Comparison of ENCODE assay signal across 12 cellular contexts in the genomic region with DNA sequence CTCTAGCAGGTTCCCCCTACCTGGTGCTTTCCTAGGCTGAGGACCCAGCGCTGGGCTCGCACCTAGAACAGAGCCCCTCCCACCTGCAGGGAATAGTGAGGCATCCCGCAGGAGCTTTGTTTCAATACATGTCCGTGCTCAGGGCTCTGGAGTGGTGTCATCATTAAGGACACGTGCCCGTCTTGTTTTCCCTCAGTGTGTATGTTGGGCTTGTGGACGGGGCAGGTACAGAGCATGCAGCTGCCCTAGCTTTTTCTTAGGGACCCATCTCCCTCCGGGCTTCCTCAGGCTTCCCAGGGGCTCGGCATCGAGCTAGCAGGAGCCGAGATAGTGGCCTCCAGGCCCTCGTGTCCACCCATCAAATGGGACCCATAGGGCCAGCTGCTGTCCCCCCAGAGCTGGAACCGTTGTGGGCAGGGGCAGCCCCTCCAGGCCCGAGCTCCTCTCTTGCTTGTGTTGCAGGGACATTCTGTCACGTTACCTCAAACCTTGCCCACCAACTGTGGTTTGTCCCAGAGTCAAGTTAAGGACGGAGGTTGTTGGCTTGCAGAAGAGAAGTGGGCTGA. TPM values are rescaled to one million over a fixed set of nuclear protein-coding genes. Genes with fewer than 3 reads are reported as not detected.
A peak's percentile ranks its signal among the peaks of the same experiment; 100 is the strongest.
DNase-seq lines count a peak whose midpoint lies in the region; ATAC-seq and TF ChIP-seq lines count a peak whose summit lies in the region.
"Had no signal": no experiment of that assay in that cellular context is flagged by ENCODE, and none has a peak within 500 bp of the region (broad histone marks: within the 10 kb centered on the region; RNA-seq: fewer than 3 reads in every experiment).

No MANE protein-coding gene starts in this region.

- H3K4me3 ChIP-seq in cardiac muscle cell, result no peak overlapping the region
- no peak overlapping the region for H3K4me3 ChIP-seq in lower lobe of right lung
- H3K4me3 ChIP-seq: HAP-1 had no signal

- H3K27ac ChIP-seq in cardiac muscle cell, result peak overlapping the region; percentile 73
- H3K27ac ChIP-seq in VCaP, result peak overlapping the region; percentile 18; the same call in 1 of the 2 replicates
- H3K27ac ChIP-seq in lower lobe of right lung, result no peak overlapping the region
- peak overlapping the region; percentile 49 for H3K27ac ChIP-seq in substantia nigra (ENCODE audit: low read depth, low read length, poor library complexity, severe bottlenecking)
- H3K27ac ChIP-seq: brain microvascular endothelial cell had no signal

- H3K9me3 ChIP-seq in cardiac muscle cell (ENCODE audit: low read depth) (no peaks in the 10 kb centered on the region), lower lobe of right lung (no peaks in the 10 kb centered on the region)
- H3K9me3 ChIP-seq: HAP-1 had no signal

- no peak for ATAC-seq in lower lobe of right lung

- no peaks in the 10 kb centered on the region for H3K27me3 ChIP-seq in cardiac muscle cell
- H3K27me3 ChIP-seq in lower lobe of right lung (ENCODE audit: low read depth), result no peaks in the 10 kb centered on the region
- H3K27me3 ChIP-seq: brain microvascular endothelial cell had no signal

- intact Hi-C loops in cardiac septum (cut with DNase I) (no loop called here), lower lobe of right lung (cut with DNase I) (no loop called here)

- DNase-seq in cardiac muscle cell (ENCODE audit: low read depth in 1 of 2, low spot score in 1 of 2) (no peak), cardiac septum (ENCODE audit: low spot score) (no peak), lower lobe of right lung (peak; percentile 36), substantia nigra (lab: John Stamatoyannopoulos, UW) (no peak), NCI-H446 treated with DMSO at 0.1 percent for 48 hours (lab: John Stamatoyannopoulos, UW) (no peak), HK-2 (ENCODE audit: unreplicated experiment) (no peak)
- no peak for DNase-seq in stimulated activated CD8-positive, alpha-beta memory T cell treated with anti-CD3 and anti-CD28 coated beads, Interleukin-4, amount 100 ng/mL, for 48 hours
- DNase-seq: activated gamma-delta T cell treated with Interleukin-2 at 50 U/mL for 16 hours, T-helper 9 cell had no signal

- peaks cover 15% of the 10 kb centered on the region for H3K4me1 ChIP-seq in cardiac muscle cell (ENCODE audit: low read depth)
- H3K4me1 ChIP-seq in lower lobe of right lung, result peaks cover 33% of the 10 kb centered on the region

- H3K36me3 ChIP-seq in cardiac muscle cell, result no peaks in the 10 kb centered on the region
- peaks cover 8% of the 10 kb centered on the region for H3K36me3 ChIP-seq in lower lobe of right lung

- TF ChIP-seq CTCF in cardiac muscle cell (IDR thresholded peaks at IDR 0.05; ENCODE audit: low read depth, low read length) (no peak), VCaP (conservative IDR thresholded peaks at IDR 0.05) (no peak), lower lobe of right lung (IDR thresholded peaks at IDR 0.05) (no peak)

RNA-seq across cellular contexts. Expression of gene TMEM201, which starts 3.9 kb away (rescaled TPM):
- 21.0 and 28.0 TPM in 2 replicates for total RNA-seq in cardiac muscle cell
- 25.0 and 34.1 TPM in 2 replicates for polyA plus RNA-seq in cardiac muscle cell
- total RNA-seq in cardiac septum, result 19.0 TPM
- 8.2 TPM for total RNA-seq in lower lobe of right lung

RNA-seq across cellular contexts. Expression of gene SLC25A33, which starts 53.3 kb away (rescaled TPM):
- 12.3 and 12.5 TPM in 2 replicates for total RNA-seq in cardiac muscle cell
- polyA plus RNA-seq in cardiac muscle cell, result 10.4 and 12.2 TPM in 2 replicates
- total RNA-seq in cardiac septum, result 4.0 TPM
- 3.9 TPM for total RNA-seq in lower lobe of right lung

RNA-seq across cellular contexts. Expression of gene PIK3CD, which starts 58.9 kb away (rescaled TPM):
- total RNA-seq in cardiac muscle cell (4.7 and 7.9 TPM in 2 replicates), cardiac septum (3.0 TPM), lower lobe of right lung (28.3 TPM)
- 3.0 and 6.5 TPM in 2 replicates for polyA plus RNA-seq in cardiac muscle cell
